8 cellular contexts compared by ENCODE assay signal in genomic region chr1:147670319-147671003, GRCh38. TPM values are rescaled to one million over a fixed set of nuclear protein-coding genes. Genes with fewer than 3 reads are reported as not detected.
DNase-seq lines count a peak whose midpoint lies in the region; ATAC-seq lines count a peak whose summit lies in the region.

Gene ACP6 (minus strand): TSS chr1:147670524. CDS start chr1:147670048, 476 bp downstream.

- intact Hi-C loops in activated CD4-positive, alpha-beta T cell treated with anti-CD3 and anti-CD28 coated beads for 36 hours (cut with DNase I, micrococcal nuclease), result loop anchor here in 1 of 2 experiments (1.0 to 2.0 kb wide), 3 partner anchors 28 to 498 kb away; partner anchors contain the start of gene PRKAB2

- peak within 1 kb of the TSS; percentile 47 for H3K27ac ChIP-seq in cingulate gyrus (ENCODE audit: low read depth, low read length)

- no peaks in the 10 kb centered on the region for H3K36me3 Mint-ChIP-seq in activated CD4-positive, alpha-beta T cell treated with anti-CD3 and anti-CD28 coated beads for 36 hours (ENCODE audit: low read depth)

- H3K9me3 Mint-ChIP-seq in activated CD4-positive, alpha-beta T cell treated with anti-CD3 and anti-CD28 coated beads for 36 hours (ENCODE audit: low read depth), result no peaks in the 10 kb centered on the region

- CTCF ChIA-PET in activated CD4-positive, alpha-beta T cell treated with anti-CD3 and anti-CD28 coated beads for 36 hours (lab: Charles Lee), result interaction anchor here (0.8 to 1.1 kb wide), 2 partner anchors 8 to 32 kb away, joined by 3 to 6 read pairs; no protein-coding TSS in a partner anchor

- DNase-seq in AG20443 (ENCODE audit: low spot score), result peak; percentile 96
- DNase-seq in NCI-H446 treated with DMSO at 0.1 percent for 48 hours (lab: John Stamatoyannopoulos, UW), result peak; percentile 86
- DNase-seq in activated CD4-positive, alpha-beta T cell treated with anti-CD3 and anti-CD28 coated beads for 36 hours, result peak; percentile 94
- peak; percentile 95 for DNase-seq in kidney glomerular epithelial cell (lab: John Stamatoyannopoulos, UW)
- DNase-seq in stimulated activated CD4-positive, alpha-beta T cell treated with anti-CD3 and anti-CD28 coated beads, Interleukin-15, amount 100 ng/mL, for 48 hours (ENCODE audit: low read depth in 2 of 2), result peak; percentile 84 to 87

- POLR2A ChIA-PET in activated CD4-positive, alpha-beta T cell treated with anti-CD3 and anti-CD28 coated beads for 36 hours (lab: Charles Lee), result interaction anchor here (0.6 kb wide), 2 partner anchors 301 to 368 kb away, joined by 3 to 4 read pairs; no protein-coding TSS in a partner anchor

- H3K4me1 Mint-ChIP-seq in activated CD4-positive, alpha-beta T cell treated with anti-CD3 and anti-CD28 coated beads for 36 hours, result peaks cover 17% of the 10 kb centered on the region

- peaks cover 6% of the 10 kb centered on the region for H3K27me3 Mint-ChIP-seq in activated CD4-positive, alpha-beta T cell treated with anti-CD3 and anti-CD28 coated beads for 36 hours

- peak within 1 kb of the TSS; percentile 88 for H3K27ac Mint-ChIP-seq in activated CD4-positive, alpha-beta T cell treated with anti-CD3 and anti-CD28 coated beads for 36 hours

- H3K4me3 Mint-ChIP-seq in activated CD4-positive, alpha-beta T cell treated with anti-CD3 and anti-CD28 coated beads for 36 hours, result peak within 1 kb of the TSS; percentile 86

- ATAC-seq in GM19043 (IDR thresholded peaks at IDR 0.05; ENCODE audit: low read depth, unreplicated experiment) (peak; percentile 94), HG03378 (IDR thresholded peaks at IDR 0.05; ENCODE audit: unreplicated experiment) (peak; percentile 94)
- peak; percentile 97 for ATAC-seq in activated CD4-positive, alpha-beta T cell treated with anti-CD3 and anti-CD28 coated beads for 36 hours

RNA-seq across cellular contexts. Expression of gene ACP6, which starts in this region (rescaled TPM):
- 10 to 100 TPM; 11.1 to 11.7 TPM for total RNA-seq in activated CD4-positive, alpha-beta T cell treated with anti-CD3 and anti-CD28 coated beads for 36 hours

Comparison
In these comparisons a context has a peak if more than half of its experiments do, and no peak if none do; other contexts are left out.
1. Peak in every context shown above with its lines: DNase-seq, ATAC-seq and H3K27ac ChIP-seq.